Comparison of ENCODE assay signal across 22 cellular contexts in genomic region chr11:74233683-74234082, GRCh38.
DNase-seq lines count a peak whose midpoint lies in the region; ATAC-seq, FAIRE-seq and TF ChIP-seq lines count a peak whose summit lies in the region.
"Had no signal": no experiment of that assay in that cellular context is flagged by ENCODE, and none has a peak within 500 bp of the region (broad histone marks: within the 10 kb centered on the region; RNA-seq: fewer than 3 reads in every experiment).

No MANE protein-coding gene starts in this region.

- no peak overlapping the region for H3K4me3 Mint-ChIP-seq in activated CD4-positive, alpha-beta T cell treated with anti-CD3 and anti-CD28 coated beads for 36 hours
- H3K4me3 Mint-ChIP-seq in stimulated activated memory B cell treated with anti-CD40 and anti-IgM and Interleukin-4, amounts not matched to agents 10 μg/mL and 1 μg/mL and 100 μg/mL, for 72 hours: no peak overlapping the region
- H3K4me3 Mint-ChIP-seq in activated CD8-positive, alpha-beta T cell treated with anti-CD3 and anti-CD28 coated beads, Interleukin-2, amount 10 ng/mL, durations not matched to agents 7 days and 5 days: no peak overlapping the region
- H3K4me3 Mint-ChIP-seq: B cell; CD8-positive, alpha-beta T cell; HFFc6 had no signal

- intact Hi-C loops in activated CD4-positive, alpha-beta T cell treated with anti-CD3 and anti-CD28 coated beads for 36 hours (cut with DNase I, micrococcal nuclease): no loop called here
- intact Hi-C loops in GM12878 (cut with micrococcal nuclease; ENCODE audit: unreplicated experiment): no loop called here

- no peak overlapping the region for H3K4me3 ChIP-seq in GM12878
- H3K4me3 ChIP-seq: BLaER1, HAP-1 had no signal

- H3K4me2 ChIP-seq in GM12878 (ENCODE audit: control insufficient read depth, insufficient read depth): no peak overlapping the region
- H3K4me2 ChIP-seq: BLaER1 had no signal

- ATAC-seq in activated CD4-positive, alpha-beta T cell treated with anti-CD3 and anti-CD28 coated beads for 36 hours: peak; percentile 12
- ATAC-seq in GM12878 (peak; percentile 33; the same call in 2 of the 3 replicates), GM21381 (IDR thresholded peaks at IDR 0.05; ENCODE audit: unreplicated experiment) (no peak)
- ATAC-seq in stimulated activated memory B cell treated with anti-CD40 and anti-IgM and Interleukin-4, amounts not matched to agents 10 μg/mL and 1 μg/mL and 100 μg/mL, for 72 hours: peak; percentile 50
- no peak for ATAC-seq in activated CD8-positive, alpha-beta T cell treated with anti-CD3 and anti-CD28 coated beads, Interleukin-2, amount 10 ng/mL, durations not matched to agents 7 days and 5 days
- ATAC-seq: CD8-positive, alpha-beta T cell had no signal

- TF ChIP-seq POLR2A in GM12878 (IDR thresholded peaks at IDR 0.05; ENCODE audit: low read depth, low read length): no peak

- no peaks in the 10 kb centered on the region for H4K20me1 ChIP-seq in GM12878 (ENCODE audit: control insufficient read depth, insufficient read depth)
- H4K20me1 ChIP-seq: BLaER1 had no signal

- peaks cover 34% of the 10 kb centered on the region for H3K4me1 Mint-ChIP-seq in activated CD4-positive, alpha-beta T cell treated with anti-CD3 and anti-CD28 coated beads for 36 hours
- no peaks in the 10 kb centered on the region for H3K4me1 Mint-ChIP-seq in stimulated activated memory B cell treated with anti-CD40 and anti-IgM and Interleukin-4, amounts not matched to agents 10 μg/mL and 1 μg/mL and 100 μg/mL, for 72 hours
- peaks cover 12% of the 10 kb centered on the region for H3K4me1 Mint-ChIP-seq in activated CD8-positive, alpha-beta T cell treated with anti-CD3 and anti-CD28 coated beads, Interleukin-2, amount 10 ng/mL, durations not matched to agents 7 days and 5 days (ENCODE audit: low read depth)
- H3K4me1 Mint-ChIP-seq: B cell had no signal

- POLR2A ChIA-PET in activated CD4-positive, alpha-beta T cell treated with anti-CD3 and anti-CD28 coated beads for 36 hours (lab: Charles Lee): no interaction called here
- POLR2A ChIA-PET in GM12878 (lab: Charles Lee): no interaction called here
- POLR2A ChIA-PET in activated CD8-positive, alpha-beta T cell treated with anti-CD3 and anti-CD28 coated beads, Interleukin-2, amount 10 ng/mL, durations not matched to agents 7 days and 5 days (lab: Charles Lee): no interaction called here

- H3K36me3 Mint-ChIP-seq in activated CD4-positive, alpha-beta T cell treated with anti-CD3 and anti-CD28 coated beads for 36 hours (ENCODE audit: low read depth): peaks cover 39% of the 10 kb centered on the region
- H3K36me3 Mint-ChIP-seq in stimulated activated memory B cell treated with anti-CD40 and anti-IgM and Interleukin-4, amounts not matched to agents 10 μg/mL and 1 μg/mL and 100 μg/mL, for 72 hours: peaks cover 18% of the 10 kb centered on the region
- H3K36me3 Mint-ChIP-seq in activated CD8-positive, alpha-beta T cell treated with anti-CD3 and anti-CD28 coated beads, Interleukin-2, amount 10 ng/mL, durations not matched to agents 7 days and 5 days (ENCODE audit: low read depth): peaks cover 16% of the 10 kb centered on the region

- no peak for DNase-seq in activated CD4-positive, alpha-beta T cell treated with anti-CD3 and anti-CD28 coated beads for 36 hours
- no peak for DNase-seq in activated CD4-positive, alpha-beta T cell treated with anti-CD3 and anti-CD28 coated beads, Interleukin-2, amount 50 U/mL, for 1 hour
- DNase-seq in GM12878 (ENCODE audit: low read depth, low spot score) (no peak), NCI-H69 (lab: John Stamatoyannopoulos, UW) (no peak)
- DNase-seq in activated CD8-positive, alpha-beta T cell treated with anti-CD3 and anti-CD28 coated beads, Interleukin-2, amount 10 ng/mL, durations not matched to agents 7 days and 5 days: no peak
- DNase-seq: Caco-2; CD8-positive, alpha-beta T cell; DMS153; DND-41; GOT3; HFFc6 had no signal

- H3K9ac ChIP-seq in GM12878 (ENCODE audit: control insufficient read depth, insufficient read depth, low read length): no peak overlapping the region
- H3K9ac ChIP-seq: BLaER1 had no signal

- in situ Hi-C loops in GM12878 (cut with MboI): no loop called here

- CTCF ChIA-PET in activated CD4-positive, alpha-beta T cell treated with anti-CD3 and anti-CD28 coated beads for 36 hours (lab: Charles Lee): no interaction called here
- CTCF ChIA-PET in GM12878 (lab: Yijun Ruan, JAX): no interaction called here
- CTCF ChIA-PET in activated CD8-positive, alpha-beta T cell treated with anti-CD3 and anti-CD28 coated beads, Interleukin-2, amount 10 ng/mL, durations not matched to agents 7 days and 5 days (lab: Charles Lee): interaction anchor here (1.3 kb wide), 1 partner anchor 22 kb away, joined by 4 read pairs; no protein-coding TSS in a partner anchor

- no peak for FAIRE-seq in GM12878 (lab: Jason Lieb, UNC)
- FAIRE-seq: A204.1, G401.6, GM19239, H54 had no signal

- SMC1A ChIA-PET in GM12878 (lab: Charles Lee; ENCODE audit: uncharacterized antibody, unreplicated experiment): no interaction called here

- H3K4me1 ChIP-seq in GM12878 (ENCODE audit: control insufficient read depth, insufficient read depth, low read length): no peaks in the 10 kb centered on the region
- H3K4me1 ChIP-seq: BLaER1, Caco-2, HAP-1 had no signal

- no TSS peak for BruUV-seq in GM12878 (replicated peaks; lab: Mats Ljungman, UMichigan)

- H3K27me3 Mint-ChIP-seq in activated CD4-positive, alpha-beta T cell treated with anti-CD3 and anti-CD28 coated beads for 36 hours: no peaks in the 10 kb centered on the region
- no peaks in the 10 kb centered on the region for H3K27me3 Mint-ChIP-seq in stimulated activated memory B cell treated with anti-CD40 and anti-IgM and Interleukin-4, amounts not matched to agents 10 μg/mL and 1 μg/mL and 100 μg/mL, for 72 hours
- no peaks in the 10 kb centered on the region for H3K27me3 Mint-ChIP-seq in activated CD8-positive, alpha-beta T cell treated with anti-CD3 and anti-CD28 coated beads, Interleukin-2, amount 10 ng/mL, durations not matched to agents 7 days and 5 days (ENCODE audit: low read depth)
- H3K27me3 Mint-ChIP-seq: B cell had no signal

- peaks cover 0 to 8% of the 10 kb centered on the region in 2 experiments; a peak in 1 of 4 replicates for H3K36me3 ChIP-seq in GM12878 (ENCODE audit: control insufficient read depth in 2 of 2, insufficient read depth in 2 of 2, low read length in 1 of 2)

- H2AFZ ChIP-seq in GM12878 (ENCODE audit: control insufficient read depth, low read depth, low read length): no peak overlapping the region

- H3K27me3 ChIP-seq in GM12878 (replicated peaks in 1 of 2; ENCODE audit: control insufficient read depth in 2 of 2, insufficient read depth in 2 of 2, low read length in 1 of 2): no peaks in the 10 kb centered on the region
- H3K27me3 ChIP-seq: BLaER1 had no signal

- no peak overlapping the region for H3K27ac Mint-ChIP-seq in activated CD4-positive, alpha-beta T cell treated with anti-CD3 and anti-CD28 coated beads for 36 hours
- H3K27ac Mint-ChIP-seq in stimulated activated memory B cell treated with anti-CD40 and anti-IgM and Interleukin-4, amounts not matched to agents 10 μg/mL and 1 μg/mL and 100 μg/mL, for 72 hours: no peak overlapping the region
- no peak overlapping the region for H3K27ac Mint-ChIP-seq in activated CD8-positive, alpha-beta T cell treated with anti-CD3 and anti-CD28 coated beads, Interleukin-2, amount 10 ng/mL, durations not matched to agents 7 days and 5 days
- H3K27ac Mint-ChIP-seq: B cell, HFFc6 had no signal

- TF ChIP-seq CTCF in GM12878 (IDR thresholded peaks at IDR 0.05 in 2 of 3, conservative IDR thresholded peaks at IDR 0.05 in 1 of 3; ENCODE audit: control insufficient read depth in 2 of 3, extremely low read depth in 1 of 3, insufficient read depth in 1 of 3, low read depth in 3 of 3, low read length in 3 of 3): no peak

- WGBS in GM12878 (ENCODE audit: insufficient coverage, insufficient replicate concordance, low lambda C conversion rate, missing lambda C conversion rate): 63% methylated on average over 3 of the region's 3 CpGs

- RAD21 ChIA-PET in GM12878 (lab: Charles Lee; ENCODE audit: unreplicated experiment): interaction anchor here (0.9 kb wide), 1 partner anchor 254 kb away, joined by 3 read pairs; no protein-coding TSS in a partner anchor

- H3K9me3 Mint-ChIP-seq in activated CD4-positive, alpha-beta T cell treated with anti-CD3 and anti-CD28 coated beads for 36 hours (ENCODE audit: low read depth): no peaks in the 10 kb centered on the region
- H3K9me3 Mint-ChIP-seq in stimulated activated memory B cell treated with anti-CD40 and anti-IgM and Interleukin-4, amounts not matched to agents 10 μg/mL and 1 μg/mL and 100 μg/mL, for 72 hours: no peaks in the 10 kb centered on the region
- H3K9me3 Mint-ChIP-seq in activated CD8-positive, alpha-beta T cell treated with anti-CD3 and anti-CD28 coated beads, Interleukin-2, amount 10 ng/mL, durations not matched to agents 7 days and 5 days (ENCODE audit: insufficient read depth): no peaks in the 10 kb centered on the region
- H3K9me3 Mint-ChIP-seq: CD8-positive, alpha-beta T cell; HFFc6 had no signal

- no peak for TF ChIP-seq RAD21 in GM12878 (IDR thresholded peaks at IDR 0.05; ENCODE audit: insufficient read depth, low read depth, low read length)

- H3K79me2 ChIP-seq in GM12878 (ENCODE audit: control insufficient read depth, insufficient read depth, low read length): no peaks in the 10 kb centered on the region

- no peak overlapping the region for H3K27ac ChIP-seq in GM12878 (ENCODE audit: control insufficient read depth, insufficient read depth)
- H3K27ac ChIP-seq: 22Rv1, BLaER1, C4-2B had no signal

- no peaks in the 10 kb centered on the region for H3K9me3 ChIP-seq in GM12878 (replicated peaks; ENCODE audit: control insufficient read depth, insufficient read depth, low read length)
- H3K9me3 ChIP-seq: BLaER1, Caco-2, HAP-1 had no signal

- TF ChIP-seq EP300 in GM12878 (IDR thresholded peaks at IDR 0.05; ENCODE audit: borderline replicate concordance in 1 of 2, control insufficient read depth in 1 of 2, low read depth in 2 of 2, low read length in 2 of 2): no peak

TF ChIP-seq in GM12878, 131 proteins besides CTCF, POLR2A, EP300 and RAD21 (continues in another document):
- TF ChIP-seq STAT1 (conservative IDR thresholded peaks at IDR 0.05): no peak
- peak; percentile 37; the same call in 1 of the 2 replicates for TF ChIP-seq RELB (IDR thresholded peaks at IDR 0.05; ENCODE audit: low read depth)
- peak; percentile 56; the same call in 1 of the 2 replicates for TF ChIP-seq SPI1 (IDR thresholded peaks at IDR 0.05; ENCODE audit: borderline replicate concordance, insufficient read depth, low read depth, low read length)

Comparison
In these comparisons a context has a peak if more than half of its experiments do, and no peak if none do; other contexts are left out.
1. ATAC-seq: peak in activated CD4-positive, alpha-beta T cell treated with anti-CD3 and anti-CD28 coated beads for 36 hours (single experiment), GM12878 (single experiment) and stimulated activated memory B cell treated with anti-CD40 and anti-IgM and Interleukin-4, amounts not matched to agents 10 μg/mL and 1 μg/mL and 100 μg/mL, for 72 hours (single experiment); none in activated CD8-positive, alpha-beta T cell treated with anti-CD3 and anti-CD28 coated beads, Interleukin-2, amount 10 ng/mL, durations not matched to agents 7 days and 5 days (single experiment) and GM21381 (single experiment).